Comparison of ENCODE assay signal across 19 cellular contexts in genomic region chr5:72425995-72426394, GRCh38.
DNase-seq lines count a peak whose midpoint lies in the region; ATAC-seq and TF ChIP-seq lines count a peak whose summit lies in the region.
"Had no signal": no experiment of that assay in that cellular context is flagged by ENCODE, and none has a peak within 500 bp of the region (broad histone marks: within the 10 kb centered on the region; RNA-seq: fewer than 3 reads in every experiment).

No MANE protein-coding gene starts in this region.

- no peak overlapping the region for H3K4me3 ChIP-seq in SJCRH30
- H3K4me3 ChIP-seq: BLaER1, GM12878, GM23248 had no signal

- peak overlapping the region; percentile 88 for H3K27ac ChIP-seq in SJCRH30
- H3K27ac ChIP-seq: BLaER1, C4-2B, GM23248 had no signal

- H3K9me3 Mint-ChIP-seq in nephron = peaks cover 4% of the 10 kb centered on the region
- H3K9me3 Mint-ChIP-seq: CD8-positive, alpha-beta T cell had no signal

- ATAC-seq in HG02798 (IDR thresholded peaks at IDR 0.05; ENCODE audit: poor library complexity, unreplicated experiment) = no peak
- ATAC-seq: CD8-positive, alpha-beta T cell; GM12878 had no signal

- no peaks in the 10 kb centered on the region for H3K27me3 Mint-ChIP-seq in nephron (ENCODE audit: low read depth)

- peak overlapping the region in 2 of 3 experiments; percentile 48 to 63 for H3K27ac Mint-ChIP-seq in nephron
- H3K27ac Mint-ChIP-seq: B cell; CD4-positive, CD25-positive, alpha-beta regulatory T cell; CD8-positive, alpha-beta T cell had no signal

- no peaks in the 10 kb centered on the region for H3K36me3 ChIP-seq in SJCRH30
- H3K36me3 ChIP-seq: BLaER1 had no signal

- H3K27me3 ChIP-seq in SJCRH30 = no peaks in the 10 kb centered on the region
- H3K27me3 ChIP-seq: BLaER1 had no signal

- H3K9me3 ChIP-seq in SJCRH30 (replicated peaks) = no peaks in the 10 kb centered on the region
- H3K9me3 ChIP-seq: BLaER1, Caco-2 had no signal

- no peaks in the 10 kb centered on the region for H3K36me3 Mint-ChIP-seq in nephron (ENCODE audit: low read depth)
- H3K36me3 Mint-ChIP-seq: CD4-positive, CD25-positive, alpha-beta regulatory T cell; CD8-positive, alpha-beta T cell had no signal

- no peak overlapping the region for H3K4me3 Mint-ChIP-seq in nephron
- H3K4me3 Mint-ChIP-seq: B cell; CD4-positive, CD25-positive, alpha-beta regulatory T cell; CD8-positive, alpha-beta T cell had no signal

- DNase-seq in NCI-H226 (peak; percentile 46), SJCRH30 (peak; percentile 16 to 49), T-helper 9 cell (no peak)
- DNase-seq in activated CD4-positive, CD25-positive, alpha-beta regulatory T cell treated with anti-CD3 and anti-CD28 coated beads, Interleukin-2, amount 50 U/mL, for 72 hours = no peak
- DNase-seq: Caco-2; CD4-positive, CD25-positive, alpha-beta regulatory T cell; CD8-positive, alpha-beta T cell; DMS153; DND-41; GDM1; GM23248; H7; HCEC 1CT had no signal

- H3K4me1 Mint-ChIP-seq in nephron = peaks cover 47% of the 10 kb centered on the region
- H3K4me1 Mint-ChIP-seq: CD4-positive, CD25-positive, alpha-beta regulatory T cell had no signal

- H3K4me1 ChIP-seq in SJCRH30 = peaks cover 45% of the 10 kb centered on the region
- H3K4me1 ChIP-seq: BLaER1, Caco-2 had no signal

- no peak for TF ChIP-seq CTCF in nephron (IDR thresholded peaks at IDR 0.05; ENCODE audit: unreplicated experiment in 3 of 3)

Comparison
In these comparisons a context has a peak if more than half of its experiments do, and no peak if none do; other contexts are left out.
1. DNase-seq: peak in NCI-H226 (single experiment) and SJCRH30 (2 of 2); none in activated CD4-positive, CD25-positive, alpha-beta regulatory T cell treated with anti-CD3 and anti-CD28 coated beads, Interleukin-2, amount 50 U/mL, for 72 hours (single experiment) and T-helper 9 cell (single experiment).